1 cellular context compared by ENCODE assay signal in genomic region chr15:36361351-36361870, GRCh38.
TF ChIP-seq lines count a peak whose summit lies in the region.

No MANE protein-coding gene starts in this region.

TF ChIP-seq in HCT116, 20 proteins besides CTCF, POLR2A, EP300 and RAD21 (continued from another document):
- TF ChIP-seq ZBTB33 (IDR thresholded peaks at IDR 0.05; ENCODE audit: extremely low read depth, insufficient replicate concordance, low read length) (no peak), MAX (IDR thresholded peaks at IDR 0.05) (no peak), ZNF274 (IDR thresholded peaks at IDR 0.05; ENCODE audit: low read depth, low read length) (no peak), EGR1 (IDR thresholded peaks at IDR 0.05; ENCODE audit: low read depth) (no peak), FOSL1 (IDR thresholded peaks at IDR 0.05; ENCODE audit: low read depth) (no peak), YY1 (IDR thresholded peaks at IDR 0.05; ENCODE audit: extremely low read depth, insufficient replicate concordance, low read depth, low read length) (no peak)
